16 cellular contexts compared by ENCODE assay signal in genomic region chr3:194840661-194841514, GRCh38.
A peak's percentile ranks its signal among the peaks of the same experiment; 100 is the strongest.
DNase-seq lines count a peak whose midpoint lies in the region; ATAC-seq and TF ChIP-seq lines count a peak whose summit lies in the region.
"Had no signal": no experiment of that assay in that cellular context is flagged by ENCODE, and none has a peak within 500 bp of the region (broad histone marks: within the 10 kb centered on the region; RNA-seq: fewer than 3 reads in every experiment).

No MANE protein-coding gene starts in this region.

- 47% methylated on average over 7 of the region's 21 CpGs for WGBS in right lobe of liver (ENCODE audit: insufficient coverage, low coverage, low lambda C conversion rate, missing lambda C conversion rate)

- no peak for TF ChIP-seq CTCF in Calu3 (IDR thresholded peaks at IDR 0.05; ENCODE audit: unreplicated experiment)
- TF ChIP-seq CTCF in brain microvascular endothelial cell (IDR thresholded peaks at IDR 0.05; ENCODE audit: low read depth, low read length, missing control alignments): no peak
- no peak for TF ChIP-seq CTCF in right lobe of liver (IDR thresholded peaks at IDR 0.05)

- no peak overlapping the region for H3K27ac ChIP-seq in brain microvascular endothelial cell
- H3K27ac ChIP-seq in right lobe of liver: no peak overlapping the region
- H3K27ac ChIP-seq: BLaER1 treated with 17β-estradiol and CSF1 and Interleukin-3, amounts not matched to agents 10 nM and 100 nM; gastrocnemius medialis; lower lobe of right lung; upper lobe of left lung had no signal

- H3K27me3 Mint-ChIP-seq in Calu3 (ENCODE audit: unreplicated experiment): peaks cover 63% of the 10 kb centered on the region

- no peaks in the 10 kb centered on the region for H3K36me3 ChIP-seq in brain microvascular endothelial cell (replicated peaks)
- H3K36me3 ChIP-seq in right lobe of liver: no peaks in the 10 kb centered on the region
- H3K36me3 ChIP-seq: BLaER1 treated with 17β-estradiol and CSF1 and Interleukin-3, amounts not matched to agents 10 nM and 100 nM; gastrocnemius medialis; lower lobe of right lung; upper lobe of left lung had no signal

- no peak overlapping the region for H3K4me3 ChIP-seq in brain microvascular endothelial cell (ENCODE audit: low read depth, low read length)
- H3K4me3 ChIP-seq in right lobe of liver: no peak overlapping the region
- H3K4me3 ChIP-seq: BLaER1 treated with 17β-estradiol and CSF1 and Interleukin-3, amounts not matched to agents 10 nM and 100 nM; gastrocnemius medialis; lower lobe of right lung; upper lobe of left lung had no signal

- intact Hi-C loops in Calu3 (cut with micrococcal nuclease; ENCODE audit: unreplicated experiment): no loop called here
- intact Hi-C loops in right lobe of liver (cut with DNase I): no loop called here

- no peaks in the 10 kb centered on the region for H3K9me3 Mint-ChIP-seq in Calu3 (ENCODE audit: low read depth, unreplicated experiment)
- H3K9me3 Mint-ChIP-seq: activated T-helper 2 cell treated with anti-CD3 and anti-CD28 coated beads, Interferon-gamma antibody, Interleukin-2, Interleukin-4, amounts not matched to agents 10 μg/mL and 5 μg/mL and 100 μg/mL, durations not matched to agents 14 hours and 24 hours and 36 hours had no signal

- no TSS peak for BruUV-seq in Calu3 (replicated peaks; lab: Mats Ljungman, UMichigan)

- H3K9me3 ChIP-seq in right lobe of liver: no peaks in the 10 kb centered on the region
- H3K9me3 ChIP-seq: gastrocnemius medialis, lower lobe of right lung, upper lobe of left lung had no signal

- no peak overlapping the region for H3K27ac Mint-ChIP-seq in Calu3 (ENCODE audit: unreplicated experiment)
- H3K27ac Mint-ChIP-seq: activated T-helper 2 cell treated with anti-CD3 and anti-CD28 coated beads, Interferon-gamma antibody, Interleukin-2, Interleukin-4, amounts not matched to agents 10 μg/mL and 5 μg/mL and 100 μg/mL, durations not matched to agents 14 hours and 24 hours and 36 hours had no signal

- TF ChIP-seq POLR2A in right lobe of liver (IDR thresholded peaks at IDR 0.05): no peak

- H3K4me1 Mint-ChIP-seq in Calu3 (ENCODE audit: low read depth, unreplicated experiment): no peaks in the 10 kb centered on the region

- CTCF ChIA-PET in Calu3 (lab: Charles Lee): interaction anchor here (0.7 to 1.3 kb wide), 4 partner anchors 10 to 72 kb away, joined by 3 to 4 read pairs (median 3); no protein-coding TSS in a partner anchor

- H3K27me3 ChIP-seq in brain microvascular endothelial cell (replicated peaks): no peaks in the 10 kb centered on the region
- H3K27me3 ChIP-seq in right lobe of liver: no peaks in the 10 kb centered on the region
- H3K27me3 ChIP-seq: BLaER1 treated with 17β-estradiol and CSF1 and Interleukin-3, amounts not matched to agents 10 nM and 100 nM; gastrocnemius medialis; upper lobe of left lung had no signal

- DNase-seq in Calu3 (peak; percentile 25), MV-4-11 (lab: John Stamatoyannopoulos, UW) (peak; percentile 60), brain microvascular endothelial cell (peak; percentile 82), right lobe of liver (peak in 1 of 3 donors; percentile 29), SKM-1 treated with dmso at 0.1 percent for 144 hours (lab: John Stamatoyannopoulos, UW; ENCODE audit: unreplicated experiment) (no peak)
- DNase-seq: activated CD4-positive, alpha-beta T cell treated with anti-CD3 and anti-CD28 coated beads for 1 hour; gastrocnemius medialis; Karpas-422; lower lobe of right lung; SHP77; upper lobe of left lung had no signal

- H3K36me3 Mint-ChIP-seq in Calu3 (ENCODE audit: insufficient read depth, unreplicated experiment): no peaks in the 10 kb centered on the region

- in situ Hi-C loops in brain microvascular endothelial cell (cut with HindIII; ENCODE audit: low pct_ligation_motif_present, low sequenced_read_pairs): no loop called here

- ATAC-seq in right lobe of liver (peak; percentile 26 to 94 (median 64)), GM21825 (IDR thresholded peaks at IDR 0.05; ENCODE audit: unreplicated experiment) (no peak), GM21737 (IDR thresholded peaks at IDR 0.05; ENCODE audit: unreplicated experiment) (no peak), GM21447 (IDR thresholded peaks at IDR 0.05; ENCODE audit: unreplicated experiment) (no peak)
- ATAC-seq: gastrocnemius medialis, lower lobe of right lung had no signal

- no peaks in the 10 kb centered on the region for H3K4me1 ChIP-seq in right lobe of liver
- H3K4me1 ChIP-seq: BLaER1 treated with 17β-estradiol and CSF1 and Interleukin-3, amounts not matched to agents 10 nM and 100 nM; gastrocnemius medialis; lower lobe of right lung had no signal

- no peak overlapping the region for H3K4me3 Mint-ChIP-seq in Calu3 (ENCODE audit: low read depth, unreplicated experiment)

Comparison
In these comparisons a context has a peak if more than half of its experiments do, and no peak if none do; other contexts are left out.
1. ATAC-seq: peak in right lobe of liver (4 of 4); none in GM21825 (single experiment), GM21737 (single experiment) and GM21447 (single experiment).